ENCODE assay signal across 1 cellular context in the genomic region with DNA sequence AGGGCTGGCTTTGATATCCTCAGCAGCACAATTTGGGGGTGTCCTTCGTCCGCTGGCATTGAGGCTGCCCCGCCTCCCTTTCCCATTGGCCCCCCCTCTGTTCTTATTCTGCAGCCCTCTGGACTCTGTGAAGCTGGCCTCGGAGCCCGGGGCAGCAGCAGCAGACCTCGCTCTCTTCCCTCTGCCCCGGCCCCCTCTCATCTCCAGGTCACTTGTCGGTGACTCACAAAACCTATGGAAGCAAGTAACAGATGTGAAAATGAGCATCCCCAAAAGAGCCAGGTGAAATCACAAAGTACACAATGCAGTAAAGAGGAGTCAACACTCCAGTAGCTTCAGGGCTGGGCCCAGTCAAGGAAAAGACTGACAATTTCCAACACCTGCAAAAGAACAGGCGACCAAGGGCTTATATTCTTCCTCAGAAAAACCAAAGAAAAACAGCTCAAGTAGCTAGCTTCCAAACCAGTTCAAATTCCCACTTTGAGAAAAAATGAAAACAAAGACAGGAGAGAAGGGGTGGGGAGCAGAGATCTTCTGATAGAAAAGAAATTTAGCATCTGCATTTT.
A peak's percentile ranks its signal among the peaks of the same experiment; 100 is the strongest.
TF ChIP-seq lines count a peak whose summit lies in the region.

No MANE protein-coding gene starts in this region.

TF ChIP-seq in HepG2, 621 proteins besides CTCF, POLR2A, EP300 and RAD21 (continued from another document and continues in another):
- TF ChIP-seq, protein P1, sequence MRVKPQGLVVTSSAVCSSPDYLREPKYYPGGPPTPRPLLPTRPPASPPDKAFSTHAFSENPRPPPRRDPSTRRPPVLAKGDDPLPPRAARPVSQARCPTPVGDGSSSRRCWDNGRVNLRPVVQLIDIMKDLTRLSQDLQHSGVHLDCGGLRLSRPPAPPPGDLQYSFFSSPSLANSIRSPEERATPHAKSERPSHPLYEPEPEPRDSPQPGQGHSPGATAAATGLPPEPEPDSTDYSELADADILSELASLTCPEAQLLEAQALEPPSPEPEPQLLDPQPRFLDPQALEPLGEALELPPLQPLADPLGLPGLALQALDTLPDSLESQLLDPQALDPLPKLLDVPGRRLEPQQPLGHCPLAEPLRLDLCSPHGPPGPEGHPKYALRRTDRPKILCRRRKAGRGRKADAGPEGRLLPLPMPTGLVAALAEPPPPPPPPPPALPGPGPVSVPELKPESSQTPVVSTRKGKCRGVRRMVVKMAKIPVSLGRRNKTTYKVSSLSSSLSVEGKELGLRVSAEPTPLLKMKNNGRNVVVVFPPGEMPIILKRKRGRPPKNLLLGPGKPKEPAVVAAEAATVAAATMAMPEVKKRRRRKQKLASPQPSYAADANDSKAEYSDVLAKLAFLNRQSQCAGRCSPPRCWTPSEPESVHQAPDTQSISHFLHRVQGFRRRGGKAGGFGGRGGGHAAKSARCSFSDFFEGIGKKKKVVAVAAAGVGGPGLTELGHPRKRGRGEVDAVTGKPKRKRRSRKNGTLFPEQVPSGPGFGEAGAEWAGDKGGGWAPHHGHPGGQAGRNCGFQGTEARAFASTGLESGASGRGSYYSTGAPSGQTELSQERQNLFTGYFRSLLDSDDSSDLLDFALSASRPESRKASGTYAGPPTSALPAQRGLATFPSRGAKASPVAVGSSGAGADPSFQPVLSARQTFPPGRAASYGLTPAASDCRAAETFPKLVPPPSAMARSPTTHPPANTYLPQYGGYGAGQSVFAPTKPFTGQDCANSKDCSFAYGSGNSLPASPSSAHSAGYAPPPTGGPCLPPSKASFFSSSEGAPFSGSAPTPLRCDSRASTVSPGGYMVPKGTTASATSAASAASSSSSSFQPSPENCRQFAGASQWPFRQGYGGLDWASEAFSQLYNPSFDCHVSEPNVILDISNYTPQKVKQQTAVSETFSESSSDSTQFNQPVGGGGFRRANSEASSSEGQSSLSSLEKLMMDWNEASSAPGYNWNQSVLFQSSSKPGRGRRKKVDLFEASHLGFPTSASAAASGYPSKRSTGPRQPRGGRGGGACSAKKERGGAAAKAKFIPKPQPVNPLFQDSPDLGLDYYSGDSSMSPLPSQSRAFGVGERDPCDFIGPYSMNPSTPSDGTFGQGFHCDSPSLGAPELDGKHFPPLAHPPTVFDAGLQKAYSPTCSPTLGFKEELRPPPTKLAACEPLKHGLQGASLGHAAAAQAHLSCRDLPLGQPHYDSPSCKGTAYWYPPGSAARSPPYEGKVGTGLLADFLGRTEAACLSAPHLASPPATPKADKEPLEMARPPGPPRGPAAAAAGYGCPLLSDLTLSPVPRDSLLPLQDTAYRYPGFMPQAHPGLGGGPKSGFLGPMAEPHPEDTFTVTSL (CRISPR knock-in tag; IDR thresholded peaks at IDR 0.05; ENCODE audit: borderline replicate concordance) = peak; percentile 63; the same call in 1 of the 2 replicates
- peak; percentile 24; the same call in 1 of the 2 replicates for TF ChIP-seq SALL1 (CRISPR knock-in tag; IDR thresholded peaks at IDR 0.05)
- TF ChIP-seq PLRG1 (conservative IDR thresholded peaks at IDR 0.05) = no peak
- TF ChIP-seq ZNF12 (CRISPR knock-in tag; IDR thresholded peaks at IDR 0.05) = peak; percentile 66
- TF ChIP-seq ZNF225 (CRISPR knock-in tag; IDR thresholded peaks at IDR 0.05) = no peak
- no peak for TF ChIP-seq SOX6 (IDR thresholded peaks at IDR 0.05)
- peak; percentile 22; the same call in 1 of the 2 replicates for TF ChIP-seq SOX6 (CRISPR knock-in tag; IDR thresholded peaks at IDR 0.05)
- 0 out of 2 replicates have a peak, but pooled peaks have one; percentile 19 for TF ChIP-seq FOXA3 (CRISPR knock-in tag; IDR thresholded peaks at IDR 0.05)
- TF ChIP-seq, protein P2, sequence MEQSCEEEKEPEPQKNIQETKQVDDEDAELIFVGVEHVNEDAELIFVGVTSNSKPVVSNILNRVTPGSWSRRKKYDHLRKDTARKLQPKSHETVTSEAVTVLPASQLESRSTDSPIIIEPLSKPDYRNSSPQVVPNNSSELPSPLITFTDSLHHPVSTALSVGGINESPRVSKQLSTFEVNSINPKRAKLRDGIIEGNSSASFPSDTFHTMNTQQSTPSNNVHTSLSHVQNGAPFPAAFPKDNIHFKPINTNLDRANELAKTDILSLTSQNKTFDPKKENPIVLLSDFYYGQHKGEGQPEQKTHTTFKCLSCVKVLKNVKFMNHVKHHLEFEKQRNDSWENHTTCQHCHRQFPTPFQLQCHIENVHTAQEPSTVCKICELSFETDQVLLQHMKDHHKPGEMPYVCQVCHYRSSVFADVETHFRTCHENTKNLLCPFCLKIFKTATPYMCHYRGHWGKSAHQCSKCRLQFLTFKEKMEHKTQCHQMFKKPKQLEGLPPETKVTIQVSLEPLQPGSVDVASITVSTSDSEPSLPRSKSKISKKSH (CRISPR knock-in tag; IDR thresholded peaks at IDR 0.05; ENCODE audit: borderline replicate concordance) = no peak
- peak; percentile 59 for TF ChIP-seq FOSL2 (CRISPR knock-in tag; IDR thresholded peaks at IDR 0.05)
- no peak for TF ChIP-seq KDM5B (CRISPR knock-in tag; IDR thresholded peaks at IDR 0.05; ENCODE audit: borderline replicate concordance)
- peak; percentile 14; the same call in 1 of the 2 replicates for TF ChIP-seq HNF4A (CRISPR knock-in tag; IDR thresholded peaks at IDR 0.05)
- TF ChIP-seq, protein P3, sequence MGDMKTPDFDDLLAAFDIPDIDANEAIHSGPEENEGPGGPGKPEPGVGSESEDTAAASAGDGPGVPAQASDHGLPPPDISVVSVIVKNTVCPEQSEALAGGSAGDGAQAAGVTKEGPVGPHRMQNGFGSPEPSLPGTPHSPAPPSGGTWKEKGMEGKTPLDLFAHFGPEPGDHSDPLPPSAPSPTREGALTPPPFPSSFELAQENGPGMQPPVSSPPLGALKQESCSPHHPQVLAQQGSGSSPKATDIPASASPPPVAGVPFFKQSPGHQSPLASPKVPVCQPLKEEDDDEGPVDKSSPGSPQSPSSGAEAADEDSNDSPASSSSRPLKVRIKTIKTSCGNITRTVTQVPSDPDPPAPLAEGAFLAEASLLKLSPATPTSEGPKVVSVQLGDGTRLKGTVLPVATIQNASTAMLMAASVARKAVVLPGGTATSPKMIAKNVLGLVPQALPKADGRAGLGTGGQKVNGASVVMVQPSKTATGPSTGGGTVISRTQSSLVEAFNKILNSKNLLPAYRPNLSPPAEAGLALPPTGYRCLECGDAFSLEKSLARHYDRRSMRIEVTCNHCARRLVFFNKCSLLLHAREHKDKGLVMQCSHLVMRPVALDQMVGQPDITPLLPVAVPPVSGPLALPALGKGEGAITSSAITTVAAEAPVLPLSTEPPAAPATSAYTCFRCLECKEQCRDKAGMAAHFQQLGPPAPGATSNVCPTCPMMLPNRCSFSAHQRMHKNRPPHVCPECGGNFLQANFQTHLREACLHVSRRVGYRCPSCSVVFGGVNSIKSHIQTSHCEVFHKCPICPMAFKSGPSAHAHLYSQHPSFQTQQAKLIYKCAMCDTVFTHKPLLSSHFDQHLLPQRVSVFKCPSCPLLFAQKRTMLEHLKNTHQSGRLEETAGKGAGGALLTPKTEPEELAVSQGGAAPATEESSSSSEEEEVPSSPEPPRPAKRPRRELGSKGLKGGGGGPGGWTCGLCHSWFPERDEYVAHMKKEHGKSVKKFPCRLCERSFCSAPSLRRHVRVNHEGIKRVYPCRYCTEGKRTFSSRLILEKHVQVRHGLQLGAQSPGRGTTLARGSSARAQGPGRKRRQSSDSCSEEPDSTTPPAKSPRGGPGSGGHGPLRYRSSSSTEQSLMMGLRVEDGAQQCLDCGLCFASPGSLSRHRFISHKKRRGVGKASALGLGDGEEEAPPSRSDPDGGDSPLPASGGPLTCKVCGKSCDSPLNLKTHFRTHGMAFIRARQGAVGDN (CRISPR knock-in tag; IDR thresholded peaks at IDR 0.05) = peak; percentile 60
- TF ChIP-seq NFYC (CRISPR knock-in tag; IDR thresholded peaks at IDR 0.05) = no peak
- no peak for TF ChIP-seq ZNF136 (CRISPR knock-in tag; IDR thresholded peaks at IDR 0.05; ENCODE audit: low read depth)
- TF ChIP-seq ZNF616 (CRISPR knock-in tag; IDR thresholded peaks at IDR 0.05; ENCODE audit: low read depth) = no peak
- TF ChIP-seq TAF1 (CRISPR knock-in tag; IDR thresholded peaks at IDR 0.05) = no peak
- TF ChIP-seq ZNF746 (CRISPR knock-in tag; IDR thresholded peaks at IDR 0.05) = no peak
- TF ChIP-seq, protein P4, sequence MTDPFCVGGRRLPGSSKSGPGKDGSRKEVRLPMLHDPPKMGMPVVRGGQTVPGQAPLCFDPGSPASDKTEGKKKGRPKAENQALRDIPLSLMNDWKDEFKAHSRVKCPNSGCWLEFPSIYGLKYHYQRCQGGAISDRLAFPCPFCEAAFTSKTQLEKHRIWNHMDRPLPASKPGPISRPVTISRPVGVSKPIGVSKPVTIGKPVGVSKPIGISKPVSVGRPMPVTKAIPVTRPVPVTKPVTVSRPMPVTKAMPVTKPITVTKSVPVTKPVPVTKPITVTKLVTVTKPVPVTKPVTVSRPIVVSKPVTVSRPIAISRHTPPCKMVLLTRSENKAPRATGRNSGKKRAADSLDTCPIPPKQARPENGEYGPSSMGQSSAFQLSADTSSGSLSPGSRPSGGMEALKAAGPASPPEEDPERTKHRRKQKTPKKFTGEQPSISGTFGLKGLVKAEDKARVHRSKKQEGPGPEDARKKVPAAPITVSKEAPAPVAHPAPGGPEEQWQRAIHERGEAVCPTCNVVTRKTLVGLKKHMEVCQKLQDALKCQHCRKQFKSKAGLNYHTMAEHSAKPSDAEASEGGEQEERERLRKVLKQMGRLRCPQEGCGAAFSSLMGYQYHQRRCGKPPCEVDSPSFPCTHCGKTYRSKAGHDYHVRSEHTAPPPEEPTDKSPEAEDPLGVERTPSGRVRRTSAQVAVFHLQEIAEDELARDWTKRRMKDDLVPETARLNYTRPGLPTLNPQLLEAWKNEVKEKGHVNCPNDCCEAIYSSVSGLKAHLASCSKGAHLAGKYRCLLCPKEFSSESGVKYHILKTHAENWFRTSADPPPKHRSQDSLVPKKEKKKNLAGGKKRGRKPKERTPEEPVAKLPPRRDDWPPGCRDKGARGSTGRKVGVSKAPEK (CRISPR knock-in tag; IDR thresholded peaks at IDR 0.05; ENCODE audit: borderline replicate concordance) = no peak
- TF ChIP-seq RXRB (CRISPR knock-in tag; IDR thresholded peaks at IDR 0.05; ENCODE audit: borderline replicate concordance) = peak; percentile 19; the same call in 1 of the 2 replicates
- TF ChIP-seq, protein P5, sequence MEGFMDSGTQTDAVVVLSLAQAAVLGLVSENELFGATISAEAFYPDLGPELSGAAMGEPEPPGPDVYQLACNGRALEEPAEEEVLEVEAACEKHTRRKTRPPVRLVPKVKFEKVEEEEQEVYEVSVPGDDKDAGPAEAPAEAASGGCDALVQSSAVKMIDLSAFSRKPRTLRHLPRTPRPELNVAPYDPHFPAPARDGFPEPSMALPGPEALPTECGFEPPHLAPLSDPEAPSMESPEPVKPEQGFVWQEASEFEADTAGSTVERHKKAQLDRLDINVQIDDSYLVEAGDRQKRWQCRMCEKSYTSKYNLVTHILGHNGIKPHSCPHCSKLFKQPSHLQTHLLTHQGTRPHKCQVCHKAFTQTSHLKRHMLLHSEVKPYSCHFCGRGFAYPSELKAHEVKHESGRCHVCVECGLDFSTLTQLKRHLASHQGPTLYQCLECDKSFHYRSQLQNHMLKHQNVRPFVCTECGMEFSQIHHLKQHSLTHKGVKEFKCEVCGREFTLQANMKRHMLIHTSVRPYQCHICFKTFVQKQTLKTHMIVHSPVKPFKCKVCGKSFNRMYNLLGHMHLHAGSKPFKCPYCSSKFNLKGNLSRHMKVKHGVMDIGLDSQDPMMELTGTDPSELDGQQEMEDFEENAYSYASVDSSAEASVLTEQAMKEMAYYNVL (CRISPR knock-in tag; IDR thresholded peaks at IDR 0.05; ENCODE audit: borderline replicate concordance) = no peak
- no peak for TF ChIP-seq LCORL (IDR thresholded peaks at IDR 0.05)
- TF ChIP-seq LCORL (CRISPR knock-in tag; IDR thresholded peaks at IDR 0.05) = peak; percentile 80; the same call in 1 of the 2 replicates
- no peak for TF ChIP-seq ZNF768 (CRISPR knock-in tag; IDR thresholded peaks at IDR 0.05)
- TF ChIP-seq, protein P6, sequence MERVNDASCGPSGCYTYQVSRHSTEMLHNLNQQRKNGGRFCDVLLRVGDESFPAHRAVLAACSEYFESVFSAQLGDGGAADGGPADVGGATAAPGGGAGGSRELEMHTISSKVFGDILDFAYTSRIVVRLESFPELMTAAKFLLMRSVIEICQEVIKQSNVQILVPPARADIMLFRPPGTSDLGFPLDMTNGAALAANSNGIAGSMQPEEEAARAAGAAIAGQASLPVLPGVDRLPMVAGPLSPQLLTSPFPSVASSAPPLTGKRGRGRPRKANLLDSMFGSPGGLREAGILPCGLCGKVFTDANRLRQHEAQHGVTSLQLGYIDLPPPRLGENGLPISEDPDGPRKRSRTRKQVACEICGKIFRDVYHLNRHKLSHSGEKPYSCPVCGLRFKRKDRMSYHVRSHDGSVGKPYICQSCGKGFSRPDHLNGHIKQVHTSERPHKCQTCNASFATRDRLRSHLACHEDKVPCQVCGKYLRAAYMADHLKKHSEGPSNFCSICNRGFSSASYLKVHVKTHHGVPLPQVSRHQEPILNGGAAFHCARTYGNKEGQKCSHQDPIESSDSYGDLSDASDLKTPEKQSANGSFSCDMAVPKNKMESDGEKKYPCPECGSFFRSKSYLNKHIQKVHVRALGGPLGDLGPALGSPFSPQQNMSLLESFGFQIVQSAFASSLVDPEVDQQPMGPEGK (CRISPR knock-in tag; IDR thresholded peaks at IDR 0.05) = peak; percentile 37; the same call in 1 of the 2 replicates
- TF ChIP-seq, protein P7, sequence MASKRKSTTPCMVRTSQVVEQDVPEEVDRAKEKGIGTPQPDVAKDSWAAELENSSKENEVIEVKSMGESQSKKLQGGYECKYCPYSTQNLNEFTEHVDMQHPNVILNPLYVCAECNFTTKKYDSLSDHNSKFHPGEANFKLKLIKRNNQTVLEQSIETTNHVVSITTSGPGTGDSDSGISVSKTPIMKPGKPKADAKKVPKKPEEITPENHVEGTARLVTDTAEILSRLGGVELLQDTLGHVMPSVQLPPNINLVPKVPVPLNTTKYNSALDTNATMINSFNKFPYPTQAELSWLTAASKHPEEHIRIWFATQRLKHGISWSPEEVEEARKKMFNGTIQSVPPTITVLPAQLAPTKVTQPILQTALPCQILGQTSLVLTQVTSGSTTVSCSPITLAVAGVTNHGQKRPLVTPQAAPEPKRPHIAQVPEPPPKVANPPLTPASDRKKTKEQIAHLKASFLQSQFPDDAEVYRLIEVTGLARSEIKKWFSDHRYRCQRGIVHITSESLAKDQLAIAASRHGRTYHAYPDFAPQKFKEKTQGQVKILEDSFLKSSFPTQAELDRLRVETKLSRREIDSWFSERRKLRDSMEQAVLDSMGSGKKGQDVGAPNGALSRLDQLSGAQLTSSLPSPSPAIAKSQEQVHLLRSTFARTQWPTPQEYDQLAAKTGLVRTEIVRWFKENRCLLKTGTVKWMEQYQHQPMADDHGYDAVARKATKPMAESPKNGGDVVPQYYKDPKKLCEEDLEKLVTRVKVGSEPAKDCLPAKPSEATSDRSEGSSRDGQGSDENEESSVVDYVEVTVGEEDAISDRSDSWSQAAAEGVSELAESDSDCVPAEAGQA (IDR thresholded peaks at IDR 0.05; ENCODE audit: low read depth) = 0 out of 2 replicates have a peak, but pooled peaks have one; percentile 26
- TF ChIP-seq, protein P7 (CRISPR knock-in tag; IDR thresholded peaks at IDR 0.05; ENCODE audit: borderline replicate concordance) = no peak
